Comparison of ENCODE assay signal across 8 cellular contexts in genomic region chr9:71001780-71002386, GRCh38.
DNase-seq lines count a peak whose midpoint lies in the region; ATAC-seq, FAIRE-seq and TF ChIP-seq lines count a peak whose summit lies in the region.

No MANE protein-coding gene starts in this region.

- H3K36me3 ChIP-seq in small intestine (ENCODE audit: control insufficient read depth in 2 of 2, insufficient read depth in 2 of 2, low read length in 2 of 2) = no peaks in the 10 kb centered on the region
- no peaks in the 10 kb centered on the region for H3K36me3 ChIP-seq in right atrium auricular region

- H3K4me3 ChIP-seq in small intestine (ENCODE audit: low read depth in 1 of 2, low read length in 2 of 2) (no peak overlapping the region), right atrium auricular region (no peak overlapping the region)

- TF ChIP-seq CTCF in right atrium auricular region (IDR thresholded peaks at IDR 0.05) = peak in 1 of 2 donors; percentile 58

- H3K27me3 ChIP-seq in small intestine (ENCODE audit: control insufficient read depth in 2 of 2, insufficient read depth in 2 of 2, low read length in 2 of 2) = no peaks in the 10 kb centered on the region
- H3K27me3 ChIP-seq in right atrium auricular region = no peaks in the 10 kb centered on the region

- H3K4me1 ChIP-seq in small intestine (ENCODE audit: control insufficient read depth in 2 of 2, insufficient read depth in 1 of 2, low read depth in 1 of 2, low read length in 1 of 2) (no peaks in the 10 kb centered on the region), right atrium auricular region (no peaks in the 10 kb centered on the region)

- peak; percentile 16 for DNase-seq in ELF-1 (ENCODE audit: low read depth, low spot score)
- DNase-seq in H4 (ENCODE audit: low spot score) = peak; percentile 17
- DNase-seq in NCI-H69 (lab: John Stamatoyannopoulos, UW) = peak; percentile 66
- DNase-seq in fibroblast of gingiva (ENCODE audit: low read depth) = peak; percentile 7
- DNase-seq in small intestine = peak; percentile 68
- DNase-seq in right atrium auricular region (ENCODE audit: low spot score) = no peak

- H3K9me3 ChIP-seq in small intestine (ENCODE audit: control insufficient read depth, low read depth) = no peaks in the 10 kb centered on the region
- peaks cover 7 to 28% of the 10 kb centered on the region in 2 donors for H3K9me3 ChIP-seq in right atrium auricular region

- H3K27ac ChIP-seq in small intestine (ENCODE audit: low read depth in 1 of 2, low read length in 1 of 2) (no peak overlapping the region), right atrium auricular region (no peak overlapping the region)

- no peak for FAIRE-seq in small intestine (lab: Jason Lieb, UNC)

- no peak for ATAC-seq in HG03045 (IDR thresholded peaks at IDR 0.05; ENCODE audit: unreplicated experiment)
- no peak for ATAC-seq in HG02571 (IDR thresholded peaks at IDR 0.05; ENCODE audit: unreplicated experiment)

- 65 to 78% (median 67%) methylated on average over 5 of the region's 5 CpGs for WGBS in small intestine, 3 donors
